2 cellular contexts compared by ENCODE assay signal in genomic region chr12:70043490-70044138, GRCh38.
A peak's percentile ranks its signal among the peaks of the same experiment; 100 is the strongest.
TF ChIP-seq lines count a peak whose summit lies in the region.

No MANE protein-coding gene starts in this region.

TF ChIP-seq in HepG2, 621 proteins besides CTCF, POLR2A, EP300 and RAD21:
- no peak for TF ChIP-seq MIER2 (CRISPR knock-in tag; IDR thresholded peaks at IDR 0.05)
- TF ChIP-seq SALL1 (CRISPR knock-in tag; IDR thresholded peaks at IDR 0.05): no peak
- no peak for TF ChIP-seq SRSF4 (IDR thresholded peaks at IDR 0.05; ENCODE audit: low read depth, low read length, poor library complexity, severe bottlenecking)
- TF ChIP-seq POLR2AphosphoS2 (IDR thresholded peaks at IDR 0.05; ENCODE audit: low read depth, low read length): no peak
- no peak for TF ChIP-seq AKAP8 (CRISPR knock-in tag; IDR thresholded peaks at IDR 0.05)
- no peak for TF ChIP-seq ZNF367 (CRISPR knock-in tag; IDR thresholded peaks at IDR 0.05; ENCODE audit: borderline replicate concordance)
- no peak for TF ChIP-seq ZNF740 (CRISPR knock-in tag; IDR thresholded peaks at IDR 0.05)

TF ChIP-seq in K562, 482 proteins besides CTCF, POLR2A, EP300 and RAD21:
- TF ChIP-seq, protein P1, sequence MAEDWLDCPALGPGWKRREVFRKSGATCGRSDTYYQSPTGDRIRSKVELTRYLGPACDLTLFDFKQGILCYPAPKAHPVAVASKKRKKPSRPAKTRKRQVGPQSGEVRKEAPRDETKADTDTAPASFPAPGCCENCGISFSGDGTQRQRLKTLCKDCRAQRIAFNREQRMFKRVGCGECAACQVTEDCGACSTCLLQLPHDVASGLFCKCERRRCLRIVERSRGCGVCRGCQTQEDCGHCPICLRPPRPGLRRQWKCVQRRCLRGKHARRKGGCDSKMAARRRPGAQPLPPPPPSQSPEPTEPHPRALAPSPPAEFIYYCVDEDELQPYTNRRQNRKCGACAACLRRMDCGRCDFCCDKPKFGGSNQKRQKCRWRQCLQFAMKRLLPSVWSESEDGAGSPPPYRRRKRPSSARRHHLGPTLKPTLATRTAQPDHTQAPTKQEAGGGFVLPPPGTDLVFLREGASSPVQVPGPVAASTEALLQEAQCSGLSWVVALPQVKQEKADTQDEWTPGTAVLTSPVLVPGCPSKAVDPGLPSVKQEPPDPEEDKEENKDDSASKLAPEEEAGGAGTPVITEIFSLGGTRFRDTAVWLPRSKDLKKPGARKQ (CRISPR knock-in tag; IDR thresholded peaks at IDR 0.05): no peak
- no peak for TF ChIP-seq GTF2A2 (tag; IDR thresholded peaks at IDR 0.05)
- TF ChIP-seq SPI1 (IDR thresholded peaks at IDR 0.05; ENCODE audit: borderline replicate concordance, low read depth, low read length): peak; percentile 17; the same call in 1 of the 2 replicates
- TF ChIP-seq FIP1L1 (IDR thresholded peaks at IDR 0.05; ENCODE audit: low read depth, low read length, poor library complexity, severe bottlenecking): no peak
- TF ChIP-seq, protein P2, sequence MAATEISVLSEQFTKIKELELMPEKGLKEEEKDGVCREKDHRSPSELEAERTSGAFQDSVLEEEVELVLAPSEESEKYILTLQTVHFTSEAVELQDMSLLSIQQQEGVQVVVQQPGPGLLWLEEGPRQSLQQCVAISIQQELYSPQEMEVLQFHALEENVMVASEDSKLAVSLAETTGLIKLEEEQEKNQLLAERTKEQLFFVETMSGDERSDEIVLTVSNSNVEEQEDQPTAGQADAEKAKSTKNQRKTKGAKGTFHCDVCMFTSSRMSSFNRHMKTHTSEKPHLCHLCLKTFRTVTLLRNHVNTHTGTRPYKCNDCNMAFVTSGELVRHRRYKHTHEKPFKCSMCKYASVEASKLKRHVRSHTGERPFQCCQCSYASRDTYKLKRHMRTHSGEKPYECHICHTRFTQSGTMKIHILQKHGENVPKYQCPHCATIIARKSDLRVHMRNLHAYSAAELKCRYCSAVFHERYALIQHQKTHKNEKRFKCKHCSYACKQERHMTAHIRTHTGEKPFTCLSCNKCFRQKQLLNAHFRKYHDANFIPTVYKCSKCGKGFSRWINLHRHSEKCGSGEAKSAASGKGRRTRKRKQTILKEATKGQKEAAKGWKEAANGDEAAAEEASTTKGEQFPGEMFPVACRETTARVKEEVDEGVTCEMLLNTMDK (IDR thresholded peaks at IDR 0.05; ENCODE audit: borderline replicate concordance, insufficient read depth, low read depth, low read length, poor library complexity, severe bottlenecking): no peak
- TF ChIP-seq XRCC5 (IDR thresholded peaks at IDR 0.05; ENCODE audit: low read depth, low read length): no peak
- TF ChIP-seq, protein P3, sequence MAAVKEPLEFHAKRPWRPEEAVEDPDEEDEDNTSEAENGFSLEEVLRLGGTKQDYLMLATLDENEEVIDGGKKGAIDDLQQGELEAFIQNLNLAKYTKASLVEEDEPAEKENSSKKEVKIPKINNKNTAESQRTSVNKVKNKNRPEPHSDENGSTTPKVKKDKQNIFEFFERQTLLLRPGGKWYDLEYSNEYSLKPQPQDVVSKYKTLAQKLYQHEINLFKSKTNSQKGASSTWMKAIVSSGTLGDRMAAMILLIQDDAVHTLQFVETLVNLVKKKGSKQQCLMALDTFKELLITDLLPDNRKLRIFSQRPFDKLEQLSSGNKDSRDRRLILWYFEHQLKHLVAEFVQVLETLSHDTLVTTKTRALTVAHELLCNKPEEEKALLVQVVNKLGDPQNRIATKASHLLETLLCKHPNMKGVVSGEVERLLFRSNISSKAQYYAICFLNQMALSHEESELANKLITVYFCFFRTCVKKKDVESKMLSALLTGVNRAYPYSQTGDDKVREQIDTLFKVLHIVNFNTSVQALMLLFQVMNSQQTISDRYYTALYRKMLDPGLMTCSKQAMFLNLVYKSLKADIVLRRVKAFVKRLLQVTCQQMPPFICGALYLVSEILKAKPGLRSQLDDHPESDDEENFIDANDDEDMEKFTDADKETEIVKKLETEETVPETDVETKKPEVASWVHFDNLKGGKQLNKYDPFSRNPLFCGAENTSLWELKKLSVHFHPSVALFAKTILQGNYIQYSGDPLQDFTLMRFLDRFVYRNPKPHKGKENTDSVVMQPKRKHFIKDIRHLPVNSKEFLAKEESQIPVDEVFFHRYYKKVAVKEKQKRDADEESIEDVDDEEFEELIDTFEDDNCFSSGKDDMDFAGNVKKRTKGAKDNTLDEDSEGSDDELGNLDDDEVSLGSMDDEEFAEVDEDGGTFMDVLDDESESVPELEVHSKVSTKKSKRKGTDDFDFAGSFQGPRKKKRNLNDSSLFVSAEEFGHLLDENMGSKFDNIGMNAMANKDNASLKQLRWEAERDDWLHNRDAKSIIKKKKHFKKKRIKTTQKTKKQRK (IDR thresholded peaks at IDR 0.05; ENCODE audit: borderline replicate concordance, low read depth, low read length): no peak
- no peak for TF ChIP-seq ZNF830 (CRISPR knock-in tag; IDR thresholded peaks at IDR 0.05)
- TF ChIP-seq RBM17 (IDR thresholded peaks at IDR 0.05; ENCODE audit: borderline replicate concordance, low read depth, low read length): no peak
